ENCODE assay signal across 8 cellular contexts in genomic region chr1:193368302-193368701, GRCh38.
A peak's percentile ranks its signal among the peaks of the same experiment; 100 is the strongest.
DNase-seq lines count a peak whose midpoint lies in the region; ATAC-seq, FAIRE-seq and TF ChIP-seq lines count a peak whose summit lies in the region.

No MANE protein-coding gene starts in this region.

- H3K27ac ChIP-seq in HepG2 (ENCODE audit: extremely low read length, insufficient read depth, low read length): no peak overlapping the region
- no peak overlapping the region for H3K27ac ChIP-seq in right lobe of liver
- H3K27ac ChIP-seq in upper lobe of right lung: peak overlapping the region; percentile 70

- H3K9ac ChIP-seq in HepG2 (ENCODE audit: insufficient read depth, low read depth, low read length): no peak overlapping the region

- no peaks in the 10 kb centered on the region for H3K36me3 Mint-ChIP-seq in activated T-helper 1 cell treated with anti-CD3 and anti-CD28 coated beads, Interleukin-12 subunit alpha, Interleukin-12 subunit beta, Interleukin-2, Interleukin-4 antibody, amounts not matched to agents 30 ng/mL and 10 ng/mL and 1 ng/mL, durations not matched to agents 14 hours and 24 hours and 36 hours (ENCODE audit: low read depth)

- no peak for DNase-seq in HepG2 (ENCODE audit: low spot score)
- DNase-seq in right lobe of liver: no peak
- no peak for DNase-seq in activated T-helper 1 cell treated with anti-CD3 and anti-CD28 coated beads, Interleukin-12 subunit alpha, Interleukin-12 subunit beta, Interleukin-2, Interleukin-4 antibody, amounts not matched to agents 30 ng/mL and 10 ng/mL and 1 ng/mL, durations not matched to agents 14 hours and 24 hours and 36 hours (ENCODE audit: low spot score)
- no peak for DNase-seq in upper lobe of right lung
- DNase-seq in posterior vena cava (ENCODE audit: low spot score): no peak
- no peak for DNase-seq in cerebellar nuclear complex (lab: John Stamatoyannopoulos, UW)
- no peak for DNase-seq in inferior parietal cortex (ENCODE audit: extremely low spot score)

- POLR2A ChIA-PET in HepG2 (lab: Yijun Ruan, JAX): no interaction called here

- H2AFZ ChIP-seq in HepG2 (ENCODE audit: low read length): no peak overlapping the region

- in situ Hi-C loops in HepG2 (cut with HindIII; ENCODE audit: extremely low pct_ligation_motif_present, low pct_unique_long_range_greater_than_20kb): no loop called here

- intact Hi-C loops in HepG2 (cut with micrococcal nuclease; ENCODE audit: unreplicated experiment): no loop called here
- intact Hi-C loops in right lobe of liver (cut with DNase I): no loop called here
- intact Hi-C loops in activated T-helper 1 cell treated with anti-CD3 and anti-CD28 coated beads, Interleukin-12 subunit alpha, Interleukin-12 subunit beta, Interleukin-2, Interleukin-4 antibody, amounts not matched to agents 30 ng/mL and 10 ng/mL and 1 ng/mL, durations not matched to agents 14 hours and 24 hours and 36 hours (cut with micrococcal nuclease): no loop called here
- intact Hi-C loops in upper lobe of right lung (cut with DNase I): no loop called here
- intact Hi-C loops in posterior vena cava (cut with DNase I): no loop called here

- H3K36me3 ChIP-seq in HepG2 (replicated peaks in 1 of 2; ENCODE audit: control insufficient read depth in 1 of 2, insufficient read depth in 2 of 2, low read length in 2 of 2): no peaks in the 10 kb centered on the region
- no peaks in the 10 kb centered on the region for H3K36me3 ChIP-seq in right lobe of liver
- H3K36me3 ChIP-seq in upper lobe of right lung: no peaks in the 10 kb centered on the region

- BruUV-seq in HepG2 (replicated peaks; lab: Mats Ljungman, UMichigan): no TSS peak

- peak overlapping the region; percentile 44 for H3K4me3 Mint-ChIP-seq in activated T-helper 1 cell treated with anti-CD3 and anti-CD28 coated beads, Interleukin-12 subunit alpha, Interleukin-12 subunit beta, Interleukin-2, Interleukin-4 antibody, amounts not matched to agents 30 ng/mL and 10 ng/mL and 1 ng/mL, durations not matched to agents 14 hours and 24 hours and 36 hours

- H3K4me1 ChIP-seq in HepG2 (ENCODE audit: insufficient read depth, low read length) (no peaks in the 10 kb centered on the region), right lobe of liver (no peaks in the 10 kb centered on the region), upper lobe of right lung (peaks cover 6% of the 10 kb centered on the region)

- 6% methylated on average over 5 of the region's 5 CpGs for WGBS in HepG2 (ENCODE audit: low lambda C conversion rate)
- 47% methylated on average over 5 of the region's 5 CpGs for WGBS in right lobe of liver (ENCODE audit: insufficient coverage, low coverage, low lambda C conversion rate, missing lambda C conversion rate)

- H3K27me3 Mint-ChIP-seq in activated T-helper 1 cell treated with anti-CD3 and anti-CD28 coated beads, Interleukin-12 subunit alpha, Interleukin-12 subunit beta, Interleukin-2, Interleukin-4 antibody, amounts not matched to agents 30 ng/mL and 10 ng/mL and 1 ng/mL, durations not matched to agents 14 hours and 24 hours and 36 hours (ENCODE audit: insufficient read depth): no peaks in the 10 kb centered on the region

- no peak for FAIRE-seq in HepG2 (lab: Jason Lieb, UNC)

- no peak for TF ChIP-seq CTCF in HepG2 (CRISPR knock-in tag; IDR thresholded peaks at IDR 0.05)
- no peak for TF ChIP-seq CTCF in right lobe of liver (IDR thresholded peaks at IDR 0.05)
- TF ChIP-seq CTCF in upper lobe of right lung (IDR thresholded peaks at IDR 0.05): no peak

- H3K79me2 ChIP-seq in HepG2 (ENCODE audit: insufficient read depth, low read length): no peaks in the 10 kb centered on the region

- H3K4me3 ChIP-seq in HepG2 (replicated peaks in 1 of 3; ENCODE audit: insufficient read depth in 1 of 3, low read depth in 2 of 3, low read length in 3 of 3) (no peak overlapping the region), right lobe of liver (no peak overlapping the region), upper lobe of right lung (peak overlapping the region; percentile 11)

- no peaks in the 10 kb centered on the region for H4K20me1 ChIP-seq in HepG2 (ENCODE audit: insufficient read depth, low read length)

- no peaks in the 10 kb centered on the region for H3K27me3 ChIP-seq in HepG2 (ENCODE audit: control insufficient read depth in 1 of 2, insufficient read depth in 2 of 2, low read length in 2 of 2)
- H3K27me3 ChIP-seq in right lobe of liver: no peaks in the 10 kb centered on the region
- no peaks in the 10 kb centered on the region for H3K27me3 ChIP-seq in upper lobe of right lung

- H3K4me1 Mint-ChIP-seq in activated T-helper 1 cell treated with anti-CD3 and anti-CD28 coated beads, Interleukin-12 subunit alpha, Interleukin-12 subunit beta, Interleukin-2, Interleukin-4 antibody, amounts not matched to agents 30 ng/mL and 10 ng/mL and 1 ng/mL, durations not matched to agents 14 hours and 24 hours and 36 hours (ENCODE audit: low read depth): peaks cover 6% of the 10 kb centered on the region

- TF ChIP-seq POLR2A in HepG2 (IDR thresholded peaks at IDR 0.05; ENCODE audit: insufficient read depth in 1 of 2, low read depth in 2 of 2, low read length in 2 of 2) (no peak), right lobe of liver (IDR thresholded peaks at IDR 0.05) (no peak)

- TF ChIP-seq EP300 in HepG2 (IDR thresholded peaks at IDR 0.05; ENCODE audit: low read depth in 2 of 2, low read length in 2 of 2) (no peak), HepG2 (CRISPR knock-in tag; IDR thresholded peaks at IDR 0.05; ENCODE audit: borderline replicate concordance) (no peak)

- no peaks in the 10 kb centered on the region for H3K9me3 ChIP-seq in HepG2 (ENCODE audit: low read length)
- no peaks in the 10 kb centered on the region for H3K9me3 ChIP-seq in right lobe of liver
- H3K9me3 ChIP-seq in upper lobe of right lung: no peaks in the 10 kb centered on the region

- H3K27ac Mint-ChIP-seq in activated T-helper 1 cell treated with anti-CD3 and anti-CD28 coated beads, Interleukin-12 subunit alpha, Interleukin-12 subunit beta, Interleukin-2, Interleukin-4 antibody, amounts not matched to agents 30 ng/mL and 10 ng/mL and 1 ng/mL, durations not matched to agents 14 hours and 24 hours and 36 hours: no peak overlapping the region

- H3K9me3 Mint-ChIP-seq in activated T-helper 1 cell treated with anti-CD3 and anti-CD28 coated beads, Interleukin-12 subunit alpha, Interleukin-12 subunit beta, Interleukin-2, Interleukin-4 antibody, amounts not matched to agents 30 ng/mL and 10 ng/mL and 1 ng/mL, durations not matched to agents 14 hours and 24 hours and 36 hours: no peaks in the 10 kb centered on the region

- ATAC-seq in HepG2 (no peak), right lobe of liver (no peak), HG03025 (IDR thresholded peaks at IDR 0.05; ENCODE audit: low FRiP score, unreplicated experiment) (peak; percentile 88), upper lobe of right lung (no peak)

- TF ChIP-seq RAD21 in HepG2 (CRISPR knock-in tag; IDR thresholded peaks at IDR 0.05): no peak

- CTCF ChIA-PET in HepG2 (lab: Yijun Ruan, JAX; ENCODE audit: low intra/inter-chr PET ratio, low total read pairs): no interaction called here

- H3K4me2 ChIP-seq in HepG2 (ENCODE audit: low read depth, low read length): 0 out of 2 replicates have a peak overlapping the region, but pooled peaks have one; percentile 27

TF ChIP-seq in HepG2, 621 proteins besides CTCF, POLR2A, EP300 and RAD21 (continues in another document):
- TF ChIP-seq PPARG (CRISPR knock-in tag; conservative IDR thresholded peaks at IDR 0.05) (no peak), MED13 (CRISPR knock-in tag; IDR thresholded peaks at IDR 0.05) (no peak), ATM (IDR thresholded peaks at IDR 0.05; ENCODE audit: borderline replicate concordance) (no peak), ZNF367 (CRISPR knock-in tag; IDR thresholded peaks at IDR 0.05; ENCODE audit: borderline replicate concordance) (no peak), POGK (CRISPR knock-in tag; conservative IDR thresholded peaks at IDR 0.05) (no peak), ZNF276 (CRISPR knock-in tag; IDR thresholded peaks at IDR 0.05; ENCODE audit: low read depth) (no peak), NFATC3 (CRISPR knock-in tag; IDR thresholded peaks at IDR 0.05) (no peak)
